In genomic region chr2:186664644-186665043, GRCh38 we compare ENCODE assay signal across 26 cellular contexts.
"Had no signal": no experiment of that assay in that cellular context is flagged by ENCODE, and none has a peak within 500 bp of the region (broad histone marks: within the 10 kb centered on the region; RNA-seq: fewer than 3 reads in every experiment).

No MANE protein-coding gene starts in this region.

- H3K36me3 ChIP-seq: ovary had no signal

- H3K27me3 Mint-ChIP-seq: dendritic cell treated with granulocyte-macrophage colony-stimulating factor and Interleukin-4, amounts not matched to agents 40 ng/mL and 50 ng/mL, for 4 days; naive thymus-derived CD4-positive, alpha-beta T cell; stimulated activated naive B cell treated with anti-CD40 and anti-IgM and Interleukin-4, amounts not matched to agents 10 μg/mL and 1 μg/mL and 100 μg/mL, for 72 hours; stimulated activated naive CD8-positive, alpha-beta T cell treated with anti-CD3 and anti-CD28 coated beads, Interleukin-15, amount 100 ng/mL, for 72 hours had no signal

- H3K4me1 Mint-ChIP-seq: endodermal cell; naive thymus-derived CD4-positive, alpha-beta T cell; nephron progenitor cell; stimulated activated naive B cell treated with anti-CD40 and anti-IgM and Interleukin-4, amounts not matched to agents 10 μg/mL and 1 μg/mL and 100 μg/mL, for 72 hours; stimulated activated naive CD8-positive, alpha-beta T cell treated with anti-CD3 and anti-CD28 coated beads, Interleukin-15, amount 100 ng/mL, for 72 hours had no signal

- ATAC-seq: esophagus mucosa; gastrocnemius medialis; naive thymus-derived CD4-positive, alpha-beta T cell; psoas muscle; right lobe of liver; stimulated activated naive B cell treated with anti-CD40 and anti-IgM and Interleukin-4, amounts not matched to agents 10 μg/mL and 1 μg/mL and 100 μg/mL, for 72 hours; stimulated activated naive CD8-positive, alpha-beta T cell treated with anti-CD3 and anti-CD28 coated beads, Interleukin-15, amount 100 ng/mL, for 72 hours had no signal

- H3K27ac ChIP-seq: colonic mucosa, epithelial cell of prostate, gastrocnemius medialis, ovary, psoas muscle, right lobe of liver, suprapubic skin, vagina had no signal

- H3K9me3 Mint-ChIP-seq: dendritic cell treated with granulocyte-macrophage colony-stimulating factor and Interleukin-4, amounts not matched to agents 40 ng/mL and 50 ng/mL, for 4 days; endodermal cell; naive thymus-derived CD4-positive, alpha-beta T cell; nephron progenitor cell; stimulated activated naive B cell treated with anti-CD40 and anti-IgM and Interleukin-4, amounts not matched to agents 10 μg/mL and 1 μg/mL and 100 μg/mL, for 72 hours; stimulated activated naive CD8-positive, alpha-beta T cell treated with anti-CD3 and anti-CD28 coated beads, Interleukin-15, amount 100 ng/mL, for 72 hours had no signal

- H3K27ac Mint-ChIP-seq: dendritic cell treated with granulocyte-macrophage colony-stimulating factor and Interleukin-4, amounts not matched to agents 40 ng/mL and 50 ng/mL, for 4 days; endodermal cell; naive thymus-derived CD4-positive, alpha-beta T cell; nephron progenitor cell; stimulated activated naive B cell treated with anti-CD40 and anti-IgM and Interleukin-4, amounts not matched to agents 10 μg/mL and 1 μg/mL and 100 μg/mL, for 72 hours; stimulated activated naive CD8-positive, alpha-beta T cell treated with anti-CD3 and anti-CD28 coated beads, Interleukin-15, amount 100 ng/mL, for 72 hours had no signal

- H3K4me3 Mint-ChIP-seq: dendritic cell treated with granulocyte-macrophage colony-stimulating factor and Interleukin-4, amounts not matched to agents 40 ng/mL and 50 ng/mL, for 4 days; endodermal cell; naive thymus-derived CD4-positive, alpha-beta T cell; nephron progenitor cell; stimulated activated naive B cell treated with anti-CD40 and anti-IgM and Interleukin-4, amounts not matched to agents 10 μg/mL and 1 μg/mL and 100 μg/mL, for 72 hours; stimulated activated naive CD8-positive, alpha-beta T cell treated with anti-CD3 and anti-CD28 coated beads, Interleukin-15, amount 100 ng/mL, for 72 hours had no signal

- H3K4me3 ChIP-seq: colonic mucosa, gastrocnemius medialis, ovary, psoas muscle, right lobe of liver, suprapubic skin, vagina had no signal

- H3K27me3 ChIP-seq: colonic mucosa, gastrocnemius medialis, ovary, right lobe of liver, suprapubic skin, vagina had no signal

- H3K4me1 ChIP-seq: colonic mucosa, gastrocnemius medialis, psoas muscle, right lobe of liver, suprapubic skin, vagina had no signal

- DNase-seq: colonic mucosa; effector CD8-positive, alpha-beta T cell; endodermal cell; foreskin fibroblast; gastrocnemius medialis; head of caudate nucleus; mesendoderm; midbrain; naive thymus-derived CD4-positive, alpha-beta T cell; nephron progenitor cell; occipital lobe; ovary; posterior cingulate gyrus; psoas muscle; right lobe of liver; small intestine; stimulated activated CD4-positive, alpha-beta T cell treated with anti-CD3 and anti-CD28 coated beads, Interleukin-15, amount 100 ng/mL, for 24 hours; stimulated activated CD4-positive, alpha-beta T cell treated with anti-CD3 and anti-CD28 coated beads, Interleukin-2, amount 100 ng/mL, for 48 hours; stimulated activated naive B cell treated with anti-CD40 and anti-IgM and Interleukin-4, amounts not matched to agents 10 μg/mL and 1 μg/mL and 100 μg/mL, for 72 hours; stimulated activated naive CD8-positive, alpha-beta T cell treated with anti-CD3 and anti-CD28 coated beads, Interleukin-15, amount 100 ng/mL, for 72 hours; trophoblast cell had no signal

- H3K9me3 ChIP-seq: colonic mucosa, gastrocnemius medialis, ovary, psoas muscle, right lobe of liver, suprapubic skin, vagina had no signal
